ENCODE assay signal across 19 cellular contexts in genomic region chr18:49432602-49433001, GRCh38. TPM values are rescaled to one million over a fixed set of nuclear protein-coding genes. Genes with fewer than 3 reads are reported as not detected.
DNase-seq lines count a peak whose midpoint lies in the region; ATAC-seq and TF ChIP-seq lines count a peak whose summit lies in the region.
"Had no signal": no experiment of that assay in that cellular context is flagged by ENCODE, and none has a peak within 500 bp of the region (broad histone marks: within the 10 kb centered on the region; RNA-seq: fewer than 3 reads in every experiment).

No MANE protein-coding gene starts in this region.

- H3K9me3 ChIP-seq in breast epithelium (no peaks in the 10 kb centered on the region), HEK293 (ENCODE audit: control insufficient read depth, insufficient read depth, low read depth, low read length) (no peaks in the 10 kb centered on the region)
- H3K9me3 ChIP-seq: A549, Caco-2 had no signal

- intact Hi-C loops in MCF 10A (cut with micrococcal nuclease), result no loop called here
- intact Hi-C loops in breast epithelium (cut with DNase I; ENCODE audit: low total_unique reads), result no loop called here
- intact Hi-C loops in left ventricle myocardium superior (cut with micrococcal nuclease), result no loop called here

- no peaks in the 10 kb centered on the region for H3K4me1 Mint-ChIP-seq in MCF 10A (ENCODE audit: insufficient read depth, unreplicated experiment)
- peaks cover 17 to 23% of the 10 kb centered on the region in 2 donors for H3K4me1 Mint-ChIP-seq in effector memory CD8-positive, alpha-beta T cell (ENCODE audit: low read depth in 2 of 2)

- peak overlapping the region; percentile 44 for H3K27ac Mint-ChIP-seq in MCF 10A (ENCODE audit: low read depth, unreplicated experiment)
- H3K27ac Mint-ChIP-seq in effector memory CD8-positive, alpha-beta T cell, result peak overlapping the region; percentile 45 to 56
- H3K27ac Mint-ChIP-seq: B cell; CD4-positive, alpha-beta T cell had no signal

- H3K36me3 ChIP-seq in breast epithelium, result no peaks in the 10 kb centered on the region
- peaks cover 4 to 9% of the 10 kb centered on the region in 2 experiments for H3K36me3 ChIP-seq in HEK293 (ENCODE audit: control insufficient read depth in 2 of 2, insufficient read depth in 1 of 2, low read length in 2 of 2)

- POLR2A ChIA-PET in MCF 10A (lab: Yijun Ruan, JAX) (interaction anchor here (0.9 to 2.0 kb wide), 3 partner anchors 16 to 28 kb away, joined by 3 to 8 read pairs (median 4); partner anchors contain the start of gene DYM), HEK293 (lab: Yijun Ruan, JAX) (interaction anchor here (0.6 to 2.5 kb wide), 6 partner anchors 33 to 1201 kb away, joined by 3 to 9 read pairs (median 4); partner anchors contain the start of gene C18orf32)

- H3K4me3 ChIP-seq in breast epithelium, result no peak overlapping the region
- no peak overlapping the region for H3K4me3 ChIP-seq in HEK293 (ENCODE audit: low read depth, low read length)
- H3K4me3 ChIP-seq: A549; BLaER1 treated with 17β-estradiol and CSF1 and Interleukin-3, amounts not matched to agents 10 nM and 100 nM had no signal

- H3K27me3 Mint-ChIP-seq in MCF 10A (ENCODE audit: insufficient read depth, unreplicated experiment), result no peaks in the 10 kb centered on the region
- no peaks in the 10 kb centered on the region for H3K27me3 Mint-ChIP-seq in effector memory CD8-positive, alpha-beta T cell
- H3K27me3 Mint-ChIP-seq: B cell; CD4-positive, alpha-beta T cell had no signal

- BruUV-seq in MCF 10A (replicated peaks; lab: Mats Ljungman, UMichigan), result no TSS peak

- TF ChIP-seq CTCF in MCF 10A (IDR thresholded peaks at IDR 0.05; ENCODE audit: unreplicated experiment) (no peak), breast epithelium (IDR thresholded peaks at IDR 0.05) (no peak), HEK293 (tag by site-specific recombination; IDR thresholded peaks at IDR 0.05) (no peak)

- no peak for DNase-seq in MCF 10A (ENCODE audit: unreplicated experiment)
- no peak for DNase-seq in breast epithelium (ENCODE audit: low spot score in 2 of 2)
- no peak for DNase-seq in effector memory CD8-positive, alpha-beta T cell
- DNase-seq in left ventricle myocardium superior, result no peak
- DNase-seq: AML-193; Caco-2; Calu3; CD4-positive, alpha-beta T cell; CD8-positive, alpha-beta T cell; DMS79 treated with DMSO at 0.1 percent for 48 hours; GF-D8 had no signal

- H3K4me1 ChIP-seq in breast epithelium, result no peaks in the 10 kb centered on the region
- H3K4me1 ChIP-seq in HEK293 (ENCODE audit: control insufficient read depth, insufficient read depth, low read length), result peaks cover 22% of the 10 kb centered on the region
- H3K4me1 ChIP-seq: A549; BLaER1 treated with 17β-estradiol and CSF1 and Interleukin-3, amounts not matched to agents 10 nM and 100 nM; Caco-2 had no signal

- CTCF ChIA-PET in MCF 10A (lab: Yijun Ruan, JAX) (interaction anchor here (0.6 to 0.9 kb wide), 4 partner anchors 18 to 766 kb away, joined by 3 to 6 read pairs (median 4); no protein-coding TSS in a partner anchor), HEK293 (lab: Yijun Ruan, JAX) (interaction anchor here (0.6 to 1.7 kb wide), 9 partner anchors 11 to 758 kb away, joined by 3 to 8 read pairs (median 3); no protein-coding TSS in a partner anchor)

- no peak overlapping the region for H3K4me3 Mint-ChIP-seq in MCF 10A (ENCODE audit: unreplicated experiment)
- H3K4me3 Mint-ChIP-seq in effector memory CD8-positive, alpha-beta T cell, result no peak overlapping the region
- H3K4me3 Mint-ChIP-seq: B cell; CD4-positive, alpha-beta T cell; CD8-positive, alpha-beta T cell had no signal

- no peak for TF ChIP-seq POLR2A in breast epithelium (IDR thresholded peaks at IDR 0.05)

- no peaks in the 10 kb centered on the region for H3K27me3 ChIP-seq in breast epithelium
- H3K27me3 ChIP-seq: BLaER1 treated with 17β-estradiol and CSF1 and Interleukin-3, amounts not matched to agents 10 nM and 100 nM had no signal

- peaks cover 6% of the 10 kb centered on the region for H3K36me3 Mint-ChIP-seq in MCF 10A (ENCODE audit: insufficient read depth, unreplicated experiment)
- peaks cover 5% of the 10 kb centered on the region for H3K36me3 Mint-ChIP-seq in effector memory CD8-positive, alpha-beta T cell (ENCODE audit: insufficient read depth)

- H3K27ac ChIP-seq in breast epithelium (no peak overlapping the region), HEK293 (ENCODE audit: extremely low read depth, low read depth, low read length) (no peak overlapping the region)
- H3K27ac ChIP-seq: 22Rv1; A549; BLaER1 treated with 17β-estradiol and CSF1 and Interleukin-3, amounts not matched to agents 10 nM and 100 nM; C4-2B had no signal

- H3K9me3 Mint-ChIP-seq in MCF 10A (ENCODE audit: unreplicated experiment), result no peaks in the 10 kb centered on the region
- H3K9me3 Mint-ChIP-seq in effector memory CD8-positive, alpha-beta T cell, result no peaks in the 10 kb centered on the region
- H3K9me3 Mint-ChIP-seq: CD4-positive, alpha-beta T cell; CD8-positive, alpha-beta T cell had no signal

- ATAC-seq in effector memory CD8-positive, alpha-beta T cell (replicated peaks), result no peak
- ATAC-seq in GM18909 (IDR thresholded peaks at IDR 0.05; ENCODE audit: poor library complexity, unreplicated experiment) (no peak), GM18520 (IDR thresholded peaks at IDR 0.05; ENCODE audit: unreplicated experiment) (no peak), left ventricle myocardium superior (no peak)
- ATAC-seq: A549; CD8-positive, alpha-beta T cell had no signal

TF ChIP-seq in HEK293, 187 proteins besides CTCF, POLR2A, EP300 and RAD21:
- TF ChIP-seq ZNF404 (tag by site-specific recombination; IDR thresholded peaks at IDR 0.05) (no peak), ZNF121 (tag by site-specific recombination; IDR thresholded peaks at IDR 0.05) (peak; percentile 65; the same call in 1 of the 2 replicates), ZNF324 (tag by site-specific recombination; IDR thresholded peaks at IDR 0.05) (no peak), ZNF843 (tag by site-specific recombination; IDR thresholded peaks at IDR 0.05) (no peak), BCL6B (tag by site-specific recombination; IDR thresholded peaks at IDR 0.05) (no peak)
TF ChIP-seq in HEK293: peak in this region for 1.

RNA-seq across cellular contexts. Expression of gene DYM, which starts 27.8 kb away (rescaled TPM):
- 83.1 and 89.4 TPM in 2 replicates for total RNA-seq in MCF 10A (2022)
- 10 to 100 TPM; 60.3 to 70.2 (median 64.3) TPM for total RNA-seq in breast epithelium
- 54.1 TPM for total RNA-seq in left ventricle myocardium superior

RNA-seq across cellular contexts. Expression of gene C18orf32, which starts 54.4 kb away (rescaled TPM):
- total RNA-seq in MCF 10A (2022) (28.9 and 45.2 TPM in 2 replicates), breast epithelium (10 to 100 TPM; 25.8 to 31.1 (median 28.5) TPM), left ventricle myocardium superior (49.3 TPM)

RNA-seq across cellular contexts. Expression of gene RPL17, which starts 59.7 kb away (rescaled TPM):
- total RNA-seq in MCF 10A (2022), result 2,422 and 2,832 TPM in 2 replicates
- total RNA-seq in breast epithelium, result 1,000 to 10,000 TPM; 1,519 to 3,223 (median 2,778) TPM
- 739 TPM for total RNA-seq in left ventricle myocardium superior
